ENCODE assay signal across 8 cellular contexts in genomic region chr6:4018194-4019111, GRCh38.
A peak's percentile ranks its signal among the peaks of the same experiment; 100 is the strongest.
DNase-seq lines count a peak whose midpoint lies in the region; ATAC-seq and TF ChIP-seq lines count a peak whose summit lies in the region.

No MANE protein-coding gene starts in this region.

- H3K4me1 ChIP-seq in CD4-positive, CD25-positive, alpha-beta regulatory T cell (ENCODE audit: control insufficient read depth, insufficient read depth, low read length, poor library complexity, severe bottlenecking) = peaks cover 57% of the 10 kb centered on the region
- H3K4me1 ChIP-seq in left lung = peaks cover 27 to 55% of the 10 kb centered on the region in 2 donors

- peaks cover 16% of the 10 kb centered on the region for H3K27me3 Mint-ChIP-seq in CD4-positive, CD25-positive, alpha-beta regulatory T cell
- H3K27me3 Mint-ChIP-seq in dendritic cell treated with granulocyte-macrophage colony-stimulating factor and Interleukin-4, amounts not matched to agents 40 ng/mL and 50 ng/mL, for 4 days = no peaks in the 10 kb centered on the region

- H3K27ac ChIP-seq in CD4-positive, CD25-positive, alpha-beta regulatory T cell (ENCODE audit: insufficient read depth, low read length, poor library complexity, severe bottlenecking) = peak overlapping the region; percentile 99
- H3K27ac ChIP-seq in left lung = peak overlapping the region; percentile 95 to 98

- H3K9me3 Mint-ChIP-seq in CD4-positive, CD25-positive, alpha-beta regulatory T cell = peaks cover 0 to 1% (median 0%) of the 10 kb centered on the region in 7 donors
- no peaks in the 10 kb centered on the region for H3K9me3 Mint-ChIP-seq in dendritic cell treated with granulocyte-macrophage colony-stimulating factor and Interleukin-4, amounts not matched to agents 40 ng/mL and 50 ng/mL, for 4 days

- peak; percentile 67 to 74 for ATAC-seq in CD4-positive, CD25-positive, alpha-beta regulatory T cell (ENCODE audit: low read depth in 2 of 2)
- ATAC-seq in GM19395 (IDR thresholded peaks at IDR 0.05; ENCODE audit: unreplicated experiment) (peak; percentile 61), HG03558 (IDR thresholded peaks at IDR 0.05; ENCODE audit: extremely low read depth, unreplicated experiment) (peak; percentile 35), left lung (peak; percentile 86)

- H3K4me1 Mint-ChIP-seq in CD4-positive, CD25-positive, alpha-beta regulatory T cell = peaks cover 45 to 82% (median 63%) of the 10 kb centered on the region in 4 donors
- H3K4me1 Mint-ChIP-seq in dendritic cell treated with granulocyte-macrophage colony-stimulating factor and Interleukin-4, amounts not matched to agents 40 ng/mL and 50 ng/mL, for 4 days (ENCODE audit: low read depth) = peaks cover 49% of the 10 kb centered on the region

- peaks cover 18% of the 10 kb centered on the region for H3K36me3 Mint-ChIP-seq in CD4-positive, CD25-positive, alpha-beta regulatory T cell
- peaks cover 46% of the 10 kb centered on the region for H3K36me3 Mint-ChIP-seq in dendritic cell treated with granulocyte-macrophage colony-stimulating factor and Interleukin-4, amounts not matched to agents 40 ng/mL and 50 ng/mL, for 4 days (ENCODE audit: low read depth)

- H3K9me3 ChIP-seq in CD4-positive, CD25-positive, alpha-beta regulatory T cell (ENCODE audit: control insufficient read depth in 2 of 2, low read length in 2 of 2) = no peaks in the 10 kb centered on the region
- H3K9me3 ChIP-seq in left lung = no peaks in the 10 kb centered on the region

- H3K36me3 ChIP-seq in CD4-positive, CD25-positive, alpha-beta regulatory T cell (ENCODE audit: control insufficient read depth, insufficient read depth, low read length) = peaks cover 6% of the 10 kb centered on the region
- H3K36me3 ChIP-seq in left lung = no peaks in the 10 kb centered on the region

- H3K27ac Mint-ChIP-seq in CD4-positive, CD25-positive, alpha-beta regulatory T cell = peak overlapping the region; percentile 95 to 100 (median 98)
- H3K27ac Mint-ChIP-seq in dendritic cell treated with granulocyte-macrophage colony-stimulating factor and Interleukin-4, amounts not matched to agents 40 ng/mL and 50 ng/mL, for 4 days = peak overlapping the region; percentile 99

- intact Hi-C loops in dendritic cell treated with granulocyte-macrophage colony-stimulating factor and Interleukin-4, amounts not matched to agents 40 ng/mL and 50 ng/mL, for 4 days (cut with micrococcal nuclease) = no loop called here
- intact Hi-C loops in left lung (cut with DNase I) = no loop called here

- TF ChIP-seq CTCF in left lung (IDR thresholded peaks at IDR 0.05) = peak; percentile 18 to 27

- H3K4me3 Mint-ChIP-seq in CD4-positive, CD25-positive, alpha-beta regulatory T cell = peak overlapping the region; percentile 93 to 100 (median 96)
- H3K4me3 Mint-ChIP-seq in dendritic cell treated with granulocyte-macrophage colony-stimulating factor and Interleukin-4, amounts not matched to agents 40 ng/mL and 50 ng/mL, for 4 days = peak overlapping the region; percentile 96

- no peaks in the 10 kb centered on the region for H3K27me3 ChIP-seq in CD4-positive, CD25-positive, alpha-beta regulatory T cell (ENCODE audit: control insufficient read depth, insufficient read depth, low read length)
- no peaks in the 10 kb centered on the region for H3K27me3 ChIP-seq in left lung

- peak overlapping the region; percentile 99 for H3K4me3 ChIP-seq in CD4-positive, CD25-positive, alpha-beta regulatory T cell (ENCODE audit: low read depth, low read length)
- H3K4me3 ChIP-seq in left lung = peak overlapping the region; percentile 70 to 77

- DNase-seq in CD4-positive, CD25-positive, alpha-beta regulatory T cell = peak; percentile 93 to 97 (median 94)
- DNase-seq in NCI-H69 (lab: John Stamatoyannopoulos, UW) (peak; percentile 99), left lung (peak; percentile 97 to 98)
- peak; percentile 95 for DNase-seq in activated CD4-positive, alpha-beta T cell treated with anti-CD3 and anti-CD28 coated beads, Interleukin-2, amount 50 U/mL, for 1 hour
- peak; percentile 94 for DNase-seq in stimulated activated CD4-positive, alpha-beta T cell treated with anti-CD3 and anti-CD28 coated beads, Interleukin-2, amount 100 ng/mL, for 4 hours (ENCODE audit: low read depth)

Comparison
In these comparisons a context has a peak if more than half of its experiments do, and no peak if none do; other contexts are left out.
1. Peak in every context shown above with its lines: DNase-seq, ATAC-seq, H3K4me3 ChIP-seq and H3K27ac ChIP-seq.
2. ATAC-seq: peak in every context shown above with its lines; median percentile 86 in left lung; 70 in CD4-positive, CD25-positive, alpha-beta regulatory T cell; 61 in GM19395; 35 in HG03558.